Comparison of ENCODE assay signal across 2 cellular contexts in the genomic region with DNA sequence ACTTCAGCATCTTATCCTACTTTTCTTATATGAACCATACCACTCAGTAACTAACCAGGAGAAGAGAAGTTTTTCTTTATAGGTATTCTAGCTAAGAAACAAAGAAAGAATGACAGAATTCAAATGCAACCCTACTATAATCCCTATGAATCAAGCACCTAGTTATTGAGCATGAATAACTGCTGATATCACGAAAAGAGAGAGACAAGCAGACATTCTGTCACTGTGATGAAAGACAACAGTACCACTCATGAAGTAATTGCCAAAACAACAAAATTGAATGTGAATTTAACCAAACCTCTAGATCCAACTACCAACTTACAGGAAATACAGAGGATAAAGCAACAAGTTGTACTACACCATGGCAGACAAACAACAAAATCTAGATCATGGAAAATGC.
TF ChIP-seq lines count a peak whose summit lies in the region.

No MANE protein-coding gene starts in this region.

TF ChIP-seq in GM23338, 12 proteins besides CTCF, POLR2A, EP300 and RAD21 (continued from another document):
- no peak for TF ChIP-seq REST (IDR thresholded peaks at IDR 0.05; ENCODE audit: unreplicated experiment)
- no peak for TF ChIP-seq NANOG (IDR thresholded peaks at IDR 0.05; ENCODE audit: borderline replicate concordance)
- TF ChIP-seq JUNB (IDR thresholded peaks at IDR 0.05; ENCODE audit: unreplicated experiment): no peak

TF ChIP-seq in WTC11, 78 proteins besides CTCF, POLR2A, EP300 and RAD21 (continued from another document):
- TF ChIP-seq, protein P1, sequence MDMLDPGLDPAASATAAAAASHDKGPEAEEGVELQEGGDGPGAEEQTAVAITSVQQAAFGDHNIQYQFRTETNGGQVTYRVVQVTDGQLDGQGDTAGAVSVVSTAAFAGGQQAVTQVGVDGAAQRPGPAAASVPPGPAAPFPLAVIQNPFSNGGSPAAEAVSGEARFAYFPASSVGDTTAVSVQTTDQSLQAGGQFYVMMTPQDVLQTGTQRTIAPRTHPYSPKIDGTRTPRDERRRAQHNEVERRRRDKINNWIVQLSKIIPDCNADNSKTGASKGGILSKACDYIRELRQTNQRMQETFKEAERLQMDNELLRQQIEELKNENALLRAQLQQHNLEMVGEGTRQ (CRISPR knock-in tag; IDR thresholded peaks at IDR 0.05): no peak
- TF ChIP-seq, protein P2, sequence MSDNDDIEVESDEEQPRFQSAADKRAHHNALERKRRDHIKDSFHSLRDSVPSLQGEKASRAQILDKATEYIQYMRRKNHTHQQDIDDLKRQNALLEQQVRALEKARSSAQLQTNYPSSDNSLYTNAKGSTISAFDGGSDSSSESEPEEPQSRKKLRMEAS (CRISPR knock-in tag; IDR thresholded peaks at IDR 0.05): no peak
- no peak for TF ChIP-seq EMX1 (CRISPR knock-in tag; IDR thresholded peaks at IDR 0.05)
- TF ChIP-seq ZNF423 (CRISPR knock-in tag; IDR thresholded peaks at IDR 0.05): no peak
- no peak for TF ChIP-seq CBFB (CRISPR knock-in tag; IDR thresholded peaks at IDR 0.05; ENCODE audit: low read depth)
